ENCODE assay signal across 1 cellular context in genomic region chr11:86588566-86589090, GRCh38.
TF ChIP-seq lines count a peak whose summit lies in the region.

No MANE protein-coding gene starts in this region.

TF ChIP-seq in A549, 52 proteins besides CTCF, POLR2A, EP300 and RAD21 (continued from another document):
- no peak for TF ChIP-seq REST (IDR thresholded peaks at IDR 0.05)
- TF ChIP-seq MYC (IDR thresholded peaks at IDR 0.05; ENCODE audit: borderline replicate concordance, low read length) = no peak
- no peak for TF ChIP-seq MAX (IDR thresholded peaks at IDR 0.05)
- TF ChIP-seq RCOR1 (IDR thresholded peaks at IDR 0.05; ENCODE audit: low read depth, low read length) = no peak
- no peak for TF ChIP-seq BHLHE40 (IDR thresholded peaks at IDR 0.05; ENCODE audit: low read depth, low read length)
